Comparison of ENCODE assay signal across 10 cellular contexts in the genomic region with DNA sequence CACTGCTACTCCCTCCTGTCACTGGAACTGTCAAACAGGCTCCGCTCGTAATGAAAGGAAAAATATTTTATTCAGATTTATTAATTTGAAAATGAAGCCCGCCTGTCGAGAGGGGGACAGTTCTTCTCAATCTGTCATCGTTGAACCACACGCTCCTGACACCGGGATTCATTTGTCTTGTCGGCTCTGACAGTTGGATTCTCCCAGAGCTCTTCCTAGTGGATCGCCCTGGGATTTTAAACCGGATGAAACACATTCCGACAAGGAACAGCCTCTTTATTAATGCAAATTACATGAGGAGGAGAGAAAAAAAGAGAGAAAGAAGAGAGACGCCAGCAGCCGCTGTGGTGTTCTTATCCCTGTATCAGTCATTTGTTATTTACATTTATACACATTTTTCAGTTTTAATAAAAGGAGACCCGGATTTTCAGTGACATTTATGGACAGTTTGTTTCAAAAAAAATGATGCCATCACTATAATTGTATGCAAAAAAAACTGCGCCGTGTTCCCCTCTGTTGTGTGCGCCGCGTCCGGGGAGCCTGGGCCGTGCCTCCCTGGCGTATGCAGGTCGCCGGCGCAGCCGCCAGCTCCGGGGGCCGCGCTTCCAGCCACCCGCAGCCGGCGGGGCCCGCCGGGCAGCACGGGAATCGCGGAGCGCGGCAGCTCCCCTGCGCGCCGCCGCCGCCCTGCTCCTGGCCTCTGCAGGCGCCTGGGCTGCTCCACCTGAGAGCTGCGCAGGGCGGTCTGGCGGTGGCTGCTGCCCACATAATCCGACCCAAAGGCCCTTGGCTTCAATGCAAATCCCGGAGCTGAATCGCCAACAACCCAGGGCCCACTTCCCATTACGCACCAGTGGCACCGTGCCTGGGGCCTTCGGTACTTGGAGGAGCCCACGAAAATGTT.
DNase-seq lines count a peak whose midpoint lies in the region; ATAC-seq and TF ChIP-seq lines count a peak whose summit lies in the region.
"Had no signal": no experiment of that assay in that cellular context is flagged by ENCODE, and none has a peak within 500 bp of the region (broad histone marks: within the 10 kb centered on the region; RNA-seq: fewer than 3 reads in every experiment).

No MANE protein-coding gene starts in this region.

- TF ChIP-seq CTCF in right atrium auricular region (IDR thresholded peaks at IDR 0.05): no peak

- no peaks in the 10 kb centered on the region for H3F3A ChIP-seq in GM23248 (ENCODE audit: insufficient read depth)

- H3K9me3 ChIP-seq in GM23248 (ENCODE audit: low read depth) (no peaks in the 10 kb centered on the region), adipocyte (ENCODE audit: control insufficient read depth, low read length) (no peaks in the 10 kb centered on the region), right atrium auricular region (no peaks in the 10 kb centered on the region)

- DNase-seq in GM23248 (peak; percentile 41), adipocyte (ENCODE audit: low read depth) (peak; percentile 59), right atrium auricular region (ENCODE audit: low spot score) (no peak), putamen (ENCODE audit: low spot score) (peak; percentile 52), NCI-H128 (lab: John Stamatoyannopoulos, UW; ENCODE audit: unreplicated experiment) (no peak)
- DNase-seq: NCI-H446 had no signal

- in situ Hi-C loops in GM23248 (cut with MboI): no loop called here

- H3K4me1 ChIP-seq in GM23248 (ENCODE audit: insufficient read depth): no peaks in the 10 kb centered on the region
- no peaks in the 10 kb centered on the region for H3K4me1 ChIP-seq in adipocyte (ENCODE audit: control insufficient read depth, insufficient read depth, low read length)
- H3K4me1 ChIP-seq in right atrium auricular region: no peaks in the 10 kb centered on the region

- 2 to 4% methylated on average over 43 to 55 of the region's 55 CpGs for WGBS in GM23248 (ENCODE audit: low coverage in 1 of 2, low lambda C conversion rate in 2 of 2, missing lambda C conversion rate in 2 of 2), 2 experiments

- H3K4me3 ChIP-seq in GM23248 (peak overlapping the region; percentile 72), adipocyte (ENCODE audit: low read length) (peak overlapping the region; percentile 74), right atrium auricular region (peak overlapping the region; percentile 29 to 40)
- H3K4me3 ChIP-seq: GM12878 had no signal

- H3K4me2 ChIP-seq in GM23248 (ENCODE audit: unreplicated experiment): peak overlapping the region; percentile 93

- no peaks in the 10 kb centered on the region for H3K9me2 ChIP-seq in GM23248 (ENCODE audit: insufficient read depth)

- H3K27me3 ChIP-seq in GM23248 (replicated peaks; ENCODE audit: insufficient read depth) (0 out of 2 replicates have a peak, but pooled peaks cover 8% of the 10 kb centered on the region), adipocyte (replicated peaks; ENCODE audit: control insufficient read depth, insufficient read depth, low read length) (peaks cover 13% of the 10 kb centered on the region), right atrium auricular region (no peaks in the 10 kb centered on the region)

- no peaks in the 10 kb centered on the region for H3K36me3 ChIP-seq in GM23248 (ENCODE audit: low read depth)
- H3K36me3 ChIP-seq in adipocyte (ENCODE audit: control insufficient read depth, insufficient read depth, low read length, severe bottlenecking): no peaks in the 10 kb centered on the region
- no peaks in the 10 kb centered on the region for H3K36me3 ChIP-seq in right atrium auricular region

- H3K27ac ChIP-seq in GM23248 (no peak overlapping the region), right atrium auricular region (no peak overlapping the region)

- no peaks in the 10 kb centered on the region for H3K79me2 ChIP-seq in GM23248 (ENCODE audit: insufficient read depth)

- no peak for ATAC-seq in activated CD4-positive, CD25-positive, alpha-beta regulatory T cell treated with anti-CD3 and anti-CD28 coated beads, Interleukin-2, amount 50 U/mL, for 24 hours
- ATAC-seq in GM21526 (IDR thresholded peaks at IDR 0.05; ENCODE audit: low FRiP score, unreplicated experiment): no peak
- no peak for ATAC-seq in HG03354 (IDR thresholded peaks at IDR 0.05; ENCODE audit: poor library complexity, severe bottlenecking, unreplicated experiment)
- ATAC-seq: GM12878 had no signal

- no peaks in the 10 kb centered on the region for H4K20me1 ChIP-seq in GM23248 (ENCODE audit: insufficient read depth)

- no peak overlapping the region for H3K9ac ChIP-seq in GM23248
- peak overlapping the region; percentile 49 for H3K9ac ChIP-seq in adipocyte (ENCODE audit: low read length)

- peak overlapping the region; percentile 82 for H2AFZ ChIP-seq in GM23248

Comparison
In these comparisons a context has a peak if more than half of its experiments do, and no peak if none do; other contexts are left out.
1. DNase-seq: peak in GM23248 (single experiment), adipocyte (single experiment) and putamen (single experiment); none in right atrium auricular region (single experiment) and NCI-H128 (single experiment).
2. Peak in every context shown above with its lines, with median percentiles within 50 percentile points of each other: H3K4me3 ChIP-seq.